In genomic region chr10:42638053-42638820, GRCh38 we compare ENCODE assay signal across 1 cellular context.
TF ChIP-seq lines count a peak whose summit lies in the region.

Gene ZNF33B (minus strand): TSS chr10:42638570. CDS start chr10:42636928, 1,642 bp downstream.

TF ChIP-seq in HEK293, 187 proteins besides CTCF, POLR2A, EP300 and RAD21 (continued from another document and continues in another):
- no peak for TF ChIP-seq MZF1 (tag by site-specific recombination; IDR thresholded peaks at IDR 0.05; ENCODE audit: borderline replicate concordance)
- TF ChIP-seq, protein P1, sequence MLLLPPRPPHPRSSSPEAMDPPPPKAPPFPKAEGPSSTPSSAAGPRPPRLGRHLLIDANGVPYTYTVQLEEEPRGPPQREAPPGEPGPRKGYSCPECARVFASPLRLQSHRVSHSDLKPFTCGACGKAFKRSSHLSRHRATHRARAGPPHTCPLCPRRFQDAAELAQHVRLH (tag by site-specific recombination; IDR thresholded peaks at IDR 0.05) = peak; percentile 93
- no peak for TF ChIP-seq ZNF664 (tag by site-specific recombination; IDR thresholded peaks at IDR 0.05)
- no peak for TF ChIP-seq MEIS1 (CRISPR knock-in tag; IDR thresholded peaks at IDR 0.05; ENCODE audit: borderline replicate concordance)
- no peak for TF ChIP-seq ZNF621 (tag by site-specific recombination; IDR thresholded peaks at IDR 0.05)
- no peak for TF ChIP-seq ZNF747 (tag by site-specific recombination; IDR thresholded peaks at IDR 0.05)
- no peak for TF ChIP-seq ZSCAN23 (tag by site-specific recombination; IDR thresholded peaks at IDR 0.05)
- TF ChIP-seq, protein P2, sequence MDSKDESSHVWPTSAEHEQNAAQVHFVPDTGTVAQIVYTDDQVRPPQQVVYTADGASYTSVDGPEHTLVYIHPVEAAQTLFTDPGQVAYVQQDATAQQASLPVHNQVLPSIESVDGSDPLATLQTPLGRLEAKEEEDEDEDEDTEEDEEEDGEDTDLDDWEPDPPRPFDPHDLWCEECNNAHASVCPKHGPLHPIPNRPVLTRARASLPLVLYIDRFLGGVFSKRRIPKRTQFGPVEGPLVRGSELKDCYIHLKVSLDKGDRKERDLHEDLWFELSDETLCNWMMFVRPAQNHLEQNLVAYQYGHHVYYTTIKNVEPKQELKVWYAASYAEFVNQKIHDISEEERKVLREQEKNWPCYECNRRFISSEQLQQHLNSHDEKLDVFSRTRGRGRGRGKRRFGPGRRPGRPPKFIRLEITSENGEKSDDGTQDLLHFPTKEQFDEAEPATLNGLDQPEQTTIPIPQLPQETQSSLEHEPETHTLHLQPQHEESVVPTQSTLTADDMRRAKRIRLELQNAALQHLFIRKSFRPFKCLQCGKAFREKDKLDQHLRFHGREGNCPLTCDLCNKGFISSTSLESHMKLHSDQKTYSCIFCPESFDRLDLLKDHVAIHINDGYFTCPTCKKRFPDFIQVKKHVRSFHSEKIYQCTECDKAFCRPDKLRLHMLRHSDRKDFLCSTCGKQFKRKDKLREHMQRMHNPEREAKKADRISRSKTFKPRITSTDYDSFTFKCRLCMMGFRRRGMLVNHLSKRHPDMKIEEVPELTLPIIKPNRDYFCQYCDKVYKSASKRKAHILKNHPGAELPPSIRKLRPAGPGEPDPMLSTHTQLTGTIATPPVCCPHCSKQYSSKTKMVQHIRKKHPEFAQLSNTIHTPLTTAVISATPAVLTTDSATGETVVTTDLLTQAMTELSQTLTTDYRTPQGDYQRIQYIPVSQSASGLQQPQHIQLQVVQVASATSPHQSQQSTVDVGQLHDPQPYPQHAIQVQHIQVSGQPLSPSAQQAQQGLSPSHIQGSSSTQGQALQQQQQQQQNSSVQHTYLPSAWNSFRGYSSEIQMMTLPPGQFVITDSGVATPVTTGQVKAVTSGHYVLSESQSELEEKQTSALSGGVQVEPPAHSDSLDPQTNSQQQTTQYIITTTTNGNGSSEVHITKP (tag by site-specific recombination; IDR thresholded peaks at IDR 0.05) = no peak
- no peak for TF ChIP-seq ZNF169 (tag by site-specific recombination; IDR thresholded peaks at IDR 0.05)
- no peak for TF ChIP-seq ZNF174 (tag by site-specific recombination; IDR thresholded peaks at IDR 0.05)
- TF ChIP-seq ZNF416 (tag by site-specific recombination; IDR thresholded peaks at IDR 0.05) = no peak
- no peak; the same call in 1 of the 2 replicates for TF ChIP-seq TRIM28 (IDR thresholded peaks at IDR 0.05; ENCODE audit: borderline replicate concordance, low read length)
- peak; percentile 97 for TF ChIP-seq ZEB2 (tag by site-specific recombination; IDR thresholded peaks at IDR 0.05)
- TF ChIP-seq ZFP37 (tag by site-specific recombination; IDR thresholded peaks at IDR 0.05) = peak; percentile 69; the same call in 1 of the 2 replicates
- peak; percentile 62; the same call in 1 of the 2 replicates for TF ChIP-seq KLF9 (tag by site-specific recombination; IDR thresholded peaks at IDR 0.05; ENCODE audit: low read depth)
- no peak for TF ChIP-seq GLI2 (tag by site-specific recombination; IDR thresholded peaks at IDR 0.05; ENCODE audit: borderline replicate concordance, low read depth)
- no peak for TF ChIP-seq ZNF16 (tag by site-specific recombination; IDR thresholded peaks at IDR 0.05; ENCODE audit: low read depth)
- no peak for TF ChIP-seq HOXD13 (CRISPR knock-in tag; IDR thresholded peaks at IDR 0.05; ENCODE audit: borderline replicate concordance)
- TF ChIP-seq KLF16 (tag by site-specific recombination; IDR thresholded peaks at IDR 0.05) = peak; percentile 47; the same call in 1 of the 2 replicates
- TF ChIP-seq ZNF600 (tag by site-specific recombination; IDR thresholded peaks at IDR 0.05) = peak; percentile 64; the same call in 1 of the 2 replicates
- peak; percentile 74 for TF ChIP-seq ZNF341 (tag by site-specific recombination; IDR thresholded peaks at IDR 0.05; ENCODE audit: low read depth)
- TF ChIP-seq, protein P3, sequence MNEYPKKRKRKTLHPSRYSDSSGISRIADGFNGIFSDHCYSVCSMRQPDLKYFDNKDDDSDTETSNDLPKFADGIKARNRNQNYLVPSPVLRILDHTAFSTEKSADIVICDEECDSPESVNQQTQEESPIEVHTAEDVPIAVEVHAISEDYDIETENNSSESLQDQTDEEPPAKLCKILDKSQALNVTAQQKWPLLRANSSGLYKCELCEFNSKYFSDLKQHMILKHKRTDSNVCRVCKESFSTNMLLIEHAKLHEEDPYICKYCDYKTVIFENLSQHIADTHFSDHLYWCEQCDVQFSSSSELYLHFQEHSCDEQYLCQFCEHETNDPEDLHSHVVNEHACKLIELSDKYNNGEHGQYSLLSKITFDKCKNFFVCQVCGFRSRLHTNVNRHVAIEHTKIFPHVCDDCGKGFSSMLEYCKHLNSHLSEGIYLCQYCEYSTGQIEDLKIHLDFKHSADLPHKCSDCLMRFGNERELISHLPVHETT (tag by site-specific recombination; IDR thresholded peaks at IDR 0.05) = no peak
- no peak for TF ChIP-seq ZNF133 (tag by site-specific recombination; IDR thresholded peaks at IDR 0.05)
- TF ChIP-seq PRDM1 (tag by site-specific recombination; IDR thresholded peaks at IDR 0.05) = 0 out of 2 replicates have a peak, but pooled peaks have one; percentile 29
- no peak for TF ChIP-seq WT1 (tag by site-specific recombination; IDR thresholded peaks at IDR 0.05)
- TF ChIP-seq ZNF596 (tag by site-specific recombination; IDR thresholded peaks at IDR 0.05) = no peak
- TF ChIP-seq ZNF175 (tag by site-specific recombination; IDR thresholded peaks at IDR 0.05) = no peak
- TF ChIP-seq ZBTB21 (tag by site-specific recombination; IDR thresholded peaks at IDR 0.05) = no peak
- no peak for TF ChIP-seq KLF10 (tag by site-specific recombination; IDR thresholded peaks at IDR 0.05)
- TF ChIP-seq ZBTB1 (tag by site-specific recombination; IDR thresholded peaks at IDR 0.05) = no peak
- no peak for TF ChIP-seq OVOL3 (tag by site-specific recombination; IDR thresholded peaks at IDR 0.05)
- TF ChIP-seq MYNN (tag by site-specific recombination; IDR thresholded peaks at IDR 0.05; ENCODE audit: borderline replicate concordance) = no peak
- TF ChIP-seq ZNF350 (tag by site-specific recombination; IDR thresholded peaks at IDR 0.05) = no peak
- TF ChIP-seq ZNF544 (tag by site-specific recombination; IDR thresholded peaks at IDR 0.05) = no peak
- TF ChIP-seq ZNF311 (tag by site-specific recombination; IDR thresholded peaks at IDR 0.05; ENCODE audit: borderline replicate concordance) = no peak
- TF ChIP-seq, protein P4, sequence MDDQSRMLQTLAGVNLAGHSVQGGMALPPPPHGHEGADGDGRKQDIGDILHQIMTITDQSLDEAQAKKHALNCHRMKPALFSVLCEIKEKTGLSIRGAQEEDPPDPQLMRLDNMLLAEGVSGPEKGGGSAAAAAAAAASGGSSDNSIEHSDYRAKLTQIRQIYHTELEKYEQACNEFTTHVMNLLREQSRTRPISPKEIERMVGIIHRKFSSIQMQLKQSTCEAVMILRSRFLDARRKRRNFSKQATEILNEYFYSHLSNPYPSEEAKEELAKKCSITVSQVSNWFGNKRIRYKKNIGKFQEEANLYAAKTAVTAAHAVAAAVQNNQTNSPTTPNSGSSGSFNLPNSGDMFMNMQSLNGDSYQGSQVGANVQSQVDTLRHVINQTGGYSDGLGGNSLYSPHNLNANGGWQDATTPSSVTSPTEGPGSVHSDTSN (CRISPR knock-in tag; IDR thresholded peaks at IDR 0.05) = 0 out of 2 replicates have a peak, but pooled peaks have one; percentile 58
- no peak for TF ChIP-seq ZNF843 (tag by site-specific recombination; IDR thresholded peaks at IDR 0.05)
- TF ChIP-seq, protein P5, sequence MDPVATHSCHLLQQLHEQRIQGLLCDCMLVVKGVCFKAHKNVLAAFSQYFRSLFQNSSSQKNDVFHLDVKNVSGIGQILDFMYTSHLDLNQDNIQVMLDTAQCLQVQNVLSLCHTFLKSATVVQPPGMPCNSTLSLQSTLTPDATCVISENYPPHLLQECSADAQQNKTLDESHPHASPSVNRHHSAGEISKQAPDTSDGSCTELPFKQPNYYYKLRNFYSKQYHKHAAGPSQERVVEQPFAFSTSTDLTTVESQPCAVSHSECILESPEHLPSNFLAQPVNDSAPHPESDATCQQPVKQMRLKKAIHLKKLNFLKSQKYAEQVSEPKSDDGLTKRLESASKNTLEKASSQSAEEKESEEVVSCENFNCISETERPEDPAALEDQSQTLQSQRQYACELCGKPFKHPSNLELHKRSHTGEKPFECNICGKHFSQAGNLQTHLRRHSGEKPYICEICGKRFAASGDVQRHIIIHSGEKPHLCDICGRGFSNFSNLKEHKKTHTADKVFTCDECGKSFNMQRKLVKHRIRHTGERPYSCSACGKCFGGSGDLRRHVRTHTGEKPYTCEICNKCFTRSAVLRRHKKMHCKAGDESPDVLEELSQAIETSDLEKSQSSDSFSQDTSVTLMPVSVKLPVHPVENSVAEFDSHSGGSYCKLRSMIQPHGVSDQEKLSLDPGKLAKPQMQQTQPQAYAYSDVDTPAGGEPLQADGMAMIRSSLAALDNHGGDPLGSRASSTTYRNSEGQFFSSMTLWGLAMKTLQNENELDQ (tag by site-specific recombination; IDR thresholded peaks at IDR 0.05; ENCODE audit: low read depth) = no peak
- TF ChIP-seq ZNF423 (tag by site-specific recombination; IDR thresholded peaks at IDR 0.05) = peak; percentile 58; the same call in 1 of the 2 replicates
- TF ChIP-seq, protein P6, sequence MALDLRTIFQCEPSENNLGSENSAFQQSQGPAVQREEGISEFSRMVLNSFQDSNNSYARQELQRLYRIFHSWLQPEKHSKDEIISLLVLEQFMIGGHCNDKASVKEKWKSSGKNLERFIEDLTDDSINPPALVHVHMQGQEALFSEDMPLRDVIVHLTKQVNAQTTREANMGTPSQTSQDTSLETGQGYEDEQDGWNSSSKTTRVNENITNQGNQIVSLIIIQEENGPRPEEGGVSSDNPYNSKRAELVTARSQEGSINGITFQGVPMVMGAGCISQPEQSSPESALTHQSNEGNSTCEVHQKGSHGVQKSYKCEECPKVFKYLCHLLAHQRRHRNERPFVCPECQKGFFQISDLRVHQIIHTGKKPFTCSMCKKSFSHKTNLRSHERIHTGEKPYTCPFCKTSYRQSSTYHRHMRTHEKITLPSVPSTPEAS (tag by site-specific recombination; IDR thresholded peaks at IDR 0.05) = no peak
- peak; percentile 88 for TF ChIP-seq ZNF394 (tag by site-specific recombination; IDR thresholded peaks at IDR 0.05; ENCODE audit: borderline replicate concordance)
- no peak for TF ChIP-seq ZNF214 (tag by site-specific recombination; IDR thresholded peaks at IDR 0.05; ENCODE audit: borderline replicate concordance)
- TF ChIP-seq TCF7L2 (IDR thresholded peaks at IDR 0.05; ENCODE audit: borderline replicate concordance, low read depth, low read length) = no peak
- no peak for TF ChIP-seq ZNF404 (tag by site-specific recombination; IDR thresholded peaks at IDR 0.05)
- no peak for TF ChIP-seq ZNF26 (tag by site-specific recombination; IDR thresholded peaks at IDR 0.05)
- no peak for TF ChIP-seq ZNF521 (tag by site-specific recombination; IDR thresholded peaks at IDR 0.05)
- TF ChIP-seq ZNF274 (IDR thresholded peaks at IDR 0.05; ENCODE audit: low read length) = no peak
- no peak for TF ChIP-seq ZNF274 (tag by site-specific recombination; IDR thresholded peaks at IDR 0.05; ENCODE audit: borderline replicate concordance)
- TF ChIP-seq, protein P7, sequence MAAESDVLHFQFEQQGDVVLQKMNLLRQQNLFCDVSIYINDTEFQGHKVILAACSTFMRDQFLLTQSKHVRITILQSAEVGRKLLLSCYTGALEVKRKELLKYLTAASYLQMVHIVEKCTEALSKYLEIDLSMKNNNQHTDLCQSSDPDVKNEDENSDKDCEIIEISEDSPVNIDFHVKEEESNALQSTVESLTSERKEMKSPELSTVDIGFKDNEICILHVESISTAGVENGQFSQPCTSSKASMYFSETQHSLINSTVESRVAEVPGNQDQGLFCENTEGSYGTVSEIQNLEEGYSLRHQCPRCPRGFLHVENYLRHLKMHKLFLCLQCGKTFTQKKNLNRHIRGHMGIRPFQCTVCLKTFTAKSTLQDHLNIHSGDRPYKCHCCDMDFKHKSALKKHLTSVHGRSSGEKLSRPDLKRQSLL (tag by site-specific recombination; IDR thresholded peaks at IDR 0.05) = no peak
- no peak; the same call in 1 of the 2 replicates for TF ChIP-seq ZSCAN30 (tag by site-specific recombination; IDR thresholded peaks at IDR 0.05)
- peak; percentile 90 for TF ChIP-seq IKZF3 (tag by site-specific recombination; IDR thresholded peaks at IDR 0.05)
- no peak for TF ChIP-seq ZNF114 (tag by site-specific recombination; IDR thresholded peaks at IDR 0.05)
- TF ChIP-seq, protein P8, sequence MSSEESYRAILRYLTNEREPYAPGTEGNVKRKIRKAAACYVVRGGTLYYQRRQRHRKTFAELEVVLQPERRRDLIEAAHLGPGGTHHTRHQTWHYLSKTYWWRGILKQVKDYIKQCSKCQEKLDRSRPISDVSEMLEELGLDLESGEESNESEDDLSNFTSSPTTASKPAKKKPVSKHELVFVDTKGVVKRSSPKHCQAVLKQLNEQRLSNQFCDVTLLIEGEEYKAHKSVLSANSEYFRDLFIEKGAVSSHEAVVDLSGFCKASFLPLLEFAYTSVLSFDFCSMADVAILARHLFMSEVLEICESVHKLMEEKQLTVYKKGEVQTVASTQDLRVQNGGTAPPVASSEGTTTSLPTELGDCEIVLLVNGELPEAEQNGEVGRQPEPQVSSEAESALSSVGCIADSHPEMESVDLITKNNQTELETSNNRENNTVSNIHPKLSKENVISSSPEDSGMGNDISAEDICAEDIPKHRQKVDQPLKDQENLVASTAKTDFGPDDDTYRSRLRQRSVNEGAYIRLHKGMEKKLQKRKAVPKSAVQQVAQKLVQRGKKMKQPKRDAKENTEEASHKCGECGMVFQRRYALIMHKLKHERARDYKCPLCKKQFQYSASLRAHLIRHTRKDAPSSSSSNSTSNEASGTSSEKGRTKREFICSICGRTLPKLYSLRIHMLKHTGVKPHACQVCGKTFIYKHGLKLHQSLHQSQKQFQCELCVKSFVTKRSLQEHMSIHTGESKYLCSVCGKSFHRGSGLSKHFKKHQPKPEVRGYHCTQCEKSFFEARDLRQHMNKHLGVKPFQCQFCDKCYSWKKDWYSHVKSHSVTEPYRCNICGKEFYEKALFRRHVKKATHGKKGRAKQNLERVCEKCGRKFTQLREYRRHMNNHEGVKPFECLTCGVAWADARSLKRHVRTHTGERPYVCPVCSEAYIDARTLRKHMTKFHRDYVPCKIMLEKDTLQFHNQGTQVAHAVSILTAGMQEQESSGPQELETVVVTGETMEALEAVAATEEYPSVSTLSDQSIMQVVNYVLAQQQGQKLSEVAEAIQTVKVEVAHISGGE (tag by site-specific recombination; conservative IDR thresholded peaks at IDR 0.05; ENCODE audit: low read depth) = peak; percentile 37; the same call in 1 of the 2 replicates
- no peak for TF ChIP-seq REPIN1 (tag by site-specific recombination; IDR thresholded peaks at IDR 0.05; ENCODE audit: low read depth)
- TF ChIP-seq ZNF792 (tag by site-specific recombination; IDR thresholded peaks at IDR 0.05) = no peak
- TF ChIP-seq ZNF248 (tag by site-specific recombination; IDR thresholded peaks at IDR 0.05) = no peak
